34 cellular contexts compared by ENCODE assay signal in genomic region chr2:149310349-149310748, GRCh38.
"Had no signal": no experiment of that assay in that cellular context is flagged by ENCODE, and none has a peak within 500 bp of the region (broad histone marks: within the 10 kb centered on the region; RNA-seq: fewer than 3 reads in every experiment).

No MANE protein-coding gene starts in this region.

- H3K9me3 ChIP-seq: MG63 had no signal

- H3K27ac ChIP-seq: KMS-11 had no signal

- H3K9ac ChIP-seq: KMS-11 had no signal

- H3K4me3 ChIP-seq: MG63 had no signal

- H3K36me3 ChIP-seq: MG63 had no signal

- H3K27me3 ChIP-seq: MG63 had no signal

- DNase-seq: Karpas-422, Kasumi-1, KG1, MG63, MM.1S, MV-4-11, NCI-H1048, NCI-H1092, NCI-H1092 treated with DMSO at 0.1 percent for 48 hours, NCI-H1105, NCI-H1105 treated with DMSO at 0.1 percent for 48 hours, NCI-H1417, NCI-H1417 treated with DMSO at 0.1 percent for 48 hours, NCI-H1436, NCI-H1436 treated with DMSO at 0.1 percent for 48 hours, NCI-H146, NCI-H1694, NCI-H1694 treated with DMSO at 0.1 percent for 48 hours, NCI-H187, NCI-H187 treated with DMSO at 0.1 percent for 48 hours, NCI-H1930, NCI-H2029, NCI-H2029 treated with DMSO at 0.1 percent for 48 hours, NCI-H2081, NCI-H2081 treated with DMSO at 0.1 percent for 48 hours, NCI-H2107, NCI-H2171, NCI-H2171 treated with DMSO at 0.1 percent for 48 hours, NCI-H2227 treated with DMSO at 0.1 percent for 48 hours, NCI-H226, NCI-H345, NCI-H446 treated with DMSO at 0.1 percent for 48 hours, NCI-H510A had no signal

- H3K4me2 ChIP-seq: KMS-11 had no signal
